In genomic region chr6:5672581-5673011, GRCh38 we compare ENCODE assay signal across 9 cellular contexts.
DNase-seq lines count a peak whose midpoint lies in the region; ATAC-seq and TF ChIP-seq lines count a peak whose summit lies in the region.
"Had no signal": no experiment of that assay in that cellular context is flagged by ENCODE, and none has a peak within 500 bp of the region (broad histone marks: within the 10 kb centered on the region; RNA-seq: fewer than 3 reads in every experiment).

No MANE protein-coding gene starts in this region.

- no peak overlapping the region for H3K4me3 Mint-ChIP-seq in activated CD4-positive, alpha-beta memory T cell treated with anti-CD3 and anti-CD28 coated beads, Interleukin-2, amount 10 ng/mL, durations not matched to agents 7 days and 5 days

- H3K36me3 ChIP-seq in brain microvascular endothelial cell (replicated peaks) (no peaks in the 10 kb centered on the region), lower lobe of right lung (no peaks in the 10 kb centered on the region)

- H3K9me3 Mint-ChIP-seq in activated CD4-positive, alpha-beta memory T cell treated with anti-CD3 and anti-CD28 coated beads, Interleukin-2, amount 10 ng/mL, durations not matched to agents 7 days and 5 days = no peaks in the 10 kb centered on the region

- no peaks in the 10 kb centered on the region for H3K27me3 ChIP-seq in brain microvascular endothelial cell (replicated peaks)
- H3K27me3 ChIP-seq in lower lobe of right lung (ENCODE audit: low read depth) = no peaks in the 10 kb centered on the region

- POLR2A ChIA-PET in activated CD4-positive, alpha-beta memory T cell treated with anti-CD3 and anti-CD28 coated beads, Interleukin-2, amount 10 ng/mL, durations not matched to agents 7 days and 5 days (lab: Charles Lee) = no interaction called here

- no peak overlapping the region for H3K27ac Mint-ChIP-seq in activated CD4-positive, alpha-beta memory T cell treated with anti-CD3 and anti-CD28 coated beads, Interleukin-2, amount 10 ng/mL, durations not matched to agents 7 days and 5 days

- peaks cover 43% of the 10 kb centered on the region for H3K4me1 ChIP-seq in lower lobe of right lung

- intact Hi-C loops in lower lobe of right lung (cut with DNase I) = no loop called here

- DNase-seq in A172 (ENCODE audit: low spot score) = peak; percentile 73
- peak; percentile 86 for DNase-seq in HT1080 (ENCODE audit: low read depth)
- peak; percentile 92 for DNase-seq in brain microvascular endothelial cell
- DNase-seq in lower lobe of right lung = no peak
- no peak for DNase-seq in NCI-H2227 (lab: John Stamatoyannopoulos, UW; ENCODE audit: unreplicated experiment)
- DNase-seq in activated CD4-positive, alpha-beta memory T cell treated with anti-CD3 and anti-CD28 coated beads, Interleukin-2, amount 10 ng/mL, durations not matched to agents 7 days and 5 days = no peak
- DNase-seq in NCI-H2107 (lab: John Stamatoyannopoulos, UW) = no peak
- DNase-seq: COR-L47 had no signal

- peaks cover 16% of the 10 kb centered on the region for H3K4me1 Mint-ChIP-seq in activated CD4-positive, alpha-beta memory T cell treated with anti-CD3 and anti-CD28 coated beads, Interleukin-2, amount 10 ng/mL, durations not matched to agents 7 days and 5 days

- CTCF ChIA-PET in activated CD4-positive, alpha-beta memory T cell treated with anti-CD3 and anti-CD28 coated beads, Interleukin-2, amount 10 ng/mL, durations not matched to agents 7 days and 5 days (lab: Charles Lee) = interaction anchor here (1.3 kb wide), 1 partner anchor 202 kb away, joined by 3 read pairs; no protein-coding TSS in a partner anchor

- ATAC-seq in lower lobe of right lung (peak; percentile 64 to 69), HG02840 (IDR thresholded peaks at IDR 0.05; ENCODE audit: low FRiP score, unreplicated experiment) (no peak)

- no peaks in the 10 kb centered on the region for H3K9me3 ChIP-seq in lower lobe of right lung

- no peak for TF ChIP-seq CTCF in brain microvascular endothelial cell (IDR thresholded peaks at IDR 0.05; ENCODE audit: low read depth, low read length, missing control alignments)
- no peak for TF ChIP-seq CTCF in lower lobe of right lung (IDR thresholded peaks at IDR 0.05)

- H3K27me3 Mint-ChIP-seq in activated CD4-positive, alpha-beta memory T cell treated with anti-CD3 and anti-CD28 coated beads, Interleukin-2, amount 10 ng/mL, durations not matched to agents 7 days and 5 days = no peaks in the 10 kb centered on the region

- H3K27ac ChIP-seq in brain microvascular endothelial cell = peak overlapping the region; percentile 50
- H3K27ac ChIP-seq in lower lobe of right lung = no peak overlapping the region

- H3K36me3 Mint-ChIP-seq in activated CD4-positive, alpha-beta memory T cell treated with anti-CD3 and anti-CD28 coated beads, Interleukin-2, amount 10 ng/mL, durations not matched to agents 7 days and 5 days (ENCODE audit: low read depth) = peaks cover 4% of the 10 kb centered on the region

- in situ Hi-C loops in brain microvascular endothelial cell (cut with HindIII; ENCODE audit: low pct_ligation_motif_present, low sequenced_read_pairs) = no loop called here

- no peak overlapping the region for H3K4me3 ChIP-seq in brain microvascular endothelial cell (ENCODE audit: low read depth, low read length)
- no peak overlapping the region for H3K4me3 ChIP-seq in lower lobe of right lung

Comparison
In these comparisons a context has a peak if more than half of its experiments do, and no peak if none do; other contexts are left out.
1. DNase-seq: peak in A172 (single experiment), HT1080 (single experiment) and brain microvascular endothelial cell (single experiment); none in lower lobe of right lung (single experiment), NCI-H2227 (single experiment), activated CD4-positive, alpha-beta memory T cell treated with anti-CD3 and anti-CD28 coated beads, Interleukin-2, amount 10 ng/mL, durations not matched to agents 7 days and 5 days (single experiment) and NCI-H2107 (single experiment).